Comparison of ENCODE assay signal across 25 cellular contexts in genomic region chr14:49886523-49886922, GRCh38. TPM values are rescaled to one million over a fixed set of nuclear protein-coding genes. Genes with fewer than 3 reads are reported as not detected.
DNase-seq lines count a peak whose midpoint lies in the region; ATAC-seq, FAIRE-seq and TF ChIP-seq lines count a peak whose summit lies in the region.
"Had no signal": no experiment of that assay in that cellular context is flagged by ENCODE, and none has a peak within 500 bp of the region (broad histone marks: within the 10 kb centered on the region; RNA-seq: fewer than 3 reads in every experiment).

No MANE protein-coding gene starts in this region.

- WGBS in GM12878 (ENCODE audit: insufficient coverage, insufficient replicate concordance, low lambda C conversion rate, missing lambda C conversion rate), result 0% methylated on average over 12 of the region's 12 CpGs

- H3K27me3 ChIP-seq in OCI-LY3 (ENCODE audit: low read depth, low read length), result no peaks in the 10 kb centered on the region
- no peaks in the 10 kb centered on the region for H3K27me3 ChIP-seq in GM12878 (replicated peaks in 1 of 2; ENCODE audit: control insufficient read depth in 2 of 2, insufficient read depth in 2 of 2, low read length in 1 of 2)
- H3K27me3 ChIP-seq: adrenal gland, breast epithelium, left lung had no signal

- no peak for FAIRE-seq in GM12878 (lab: Jason Lieb, UNC)
- no peak for FAIRE-seq in RCC 7860 (lab: Jason Lieb, UNC)

- intact Hi-C loops in GM12878 (cut with micrococcal nuclease; ENCODE audit: unreplicated experiment), result no loop called here

- H3K9ac ChIP-seq in OCI-LY3 (ENCODE audit: low read length), result peak overlapping the region; percentile 4; the same call in 1 of the 2 replicates
- H3K9ac ChIP-seq in GM12878 (ENCODE audit: control insufficient read depth, insufficient read depth, low read length), result no peak overlapping the region

- SMC1A ChIA-PET in GM12878 (lab: Charles Lee; ENCODE audit: uncharacterized antibody, unreplicated experiment), result interaction anchor here (0.8 to 1.6 kb wide), 2 partner anchors 25 to 66 kb away, joined by 4 read pairs; no protein-coding TSS in a partner anchor

- H3K9me3 Mint-ChIP-seq in stimulated activated naive CD8-positive, alpha-beta T cell treated with anti-CD3 and anti-CD28 coated beads, Interleukin-15, Interleukin-2, amounts not matched to agents 100 ng/mL and 50 ng/mL, for 24 hours, result no peaks in the 10 kb centered on the region
- no peaks in the 10 kb centered on the region for H3K9me3 Mint-ChIP-seq in stimulated activated naive CD8-positive, alpha-beta T cell treated with anti-CD3 and anti-CD28 coated beads, Interleukin-15, amount 100 ng/mL, for 72 hours
- H3K9me3 Mint-ChIP-seq: HFFc6, type B pancreatic cell had no signal

- no peak for TF ChIP-seq EP300 in GM12878 (IDR thresholded peaks at IDR 0.05; ENCODE audit: borderline replicate concordance in 1 of 2, control insufficient read depth in 1 of 2, low read depth in 2 of 2, low read length in 2 of 2)

- H3K27ac Mint-ChIP-seq in stimulated activated naive CD8-positive, alpha-beta T cell treated with anti-CD3 and anti-CD28 coated beads, Interleukin-15, Interleukin-2, amounts not matched to agents 100 ng/mL and 50 ng/mL, for 24 hours, result peak overlapping the region; percentile 40
- H3K27ac Mint-ChIP-seq in stimulated activated naive CD8-positive, alpha-beta T cell treated with anti-CD3 and anti-CD28 coated beads, Interleukin-15, amount 100 ng/mL, for 72 hours, result peak overlapping the region in 1 of 2 donors; percentile 5
- H3K27ac Mint-ChIP-seq: HFFc6, type B pancreatic cell had no signal

- peaks cover 3% of the 10 kb centered on the region; the same call in 1 of the 2 replicates for H3K79me2 ChIP-seq in OCI-LY3 (ENCODE audit: low read length)
- no peaks in the 10 kb centered on the region; the same call in none of the 2 replicates for H3K79me2 ChIP-seq in GM12878 (ENCODE audit: control insufficient read depth, insufficient read depth, low read length)

- H3K9me3 ChIP-seq in OCI-LY3 (ENCODE audit: insufficient read depth, low read length), result no peaks in the 10 kb centered on the region
- no peaks in the 10 kb centered on the region for H3K9me3 ChIP-seq in GM12878 (replicated peaks; ENCODE audit: control insufficient read depth, insufficient read depth, low read length)
- H3K9me3 ChIP-seq: adrenal gland, breast epithelium, left lung, prostate gland had no signal

- no peaks in the 10 kb centered on the region for H4K20me1 ChIP-seq in OCI-LY3 (ENCODE audit: insufficient read depth, low read length)
- no peaks in the 10 kb centered on the region for H4K20me1 ChIP-seq in GM12878 (ENCODE audit: control insufficient read depth, insufficient read depth)

- RAD21 ChIA-PET in GM12878 (lab: Charles Lee; ENCODE audit: unreplicated experiment), result interaction anchor here (1.2 kb wide), 1 partner anchor 18 kb away, joined by 4 read pairs; no protein-coding TSS in a partner anchor

- no peak overlapping the region for H3K4me3 Mint-ChIP-seq in stimulated activated naive CD8-positive, alpha-beta T cell treated with anti-CD3 and anti-CD28 coated beads, Interleukin-15, Interleukin-2, amounts not matched to agents 100 ng/mL and 50 ng/mL, for 24 hours
- peak overlapping the region; percentile 29 to 44 for H3K4me3 Mint-ChIP-seq in stimulated activated naive CD8-positive, alpha-beta T cell treated with anti-CD3 and anti-CD28 coated beads, Interleukin-15, amount 100 ng/mL, for 72 hours
- H3K4me3 Mint-ChIP-seq: HFFc6, type B pancreatic cell had no signal

- H3K4me2 ChIP-seq in OCI-LY3 (ENCODE audit: low read length) (peak overlapping the region; percentile 40), GM12878 (ENCODE audit: control insufficient read depth, insufficient read depth) (no peak overlapping the region)

- ATAC-seq in stimulated activated naive CD8-positive, alpha-beta T cell treated with anti-CD3 and anti-CD28 coated beads, Interleukin-15, Interleukin-2, amounts not matched to agents 100 U/mL and 50 U/mL, for 24 hours, result no peak
- ATAC-seq in GM12878 (peak; percentile 35), HG02763 (IDR thresholded peaks at IDR 0.05; ENCODE audit: unreplicated experiment) (no peak)
- ATAC-seq in stimulated activated naive CD8-positive, alpha-beta T cell treated with anti-CD3 and anti-CD28 coated beads, Interleukin-15, amount 100 ng/mL, for 72 hours, result peak; percentile 33
- ATAC-seq: left lung had no signal

- POLR2A ChIA-PET in GM12878 (lab: Charles Lee), result no interaction called here

- H3K36me3 Mint-ChIP-seq in stimulated activated naive CD8-positive, alpha-beta T cell treated with anti-CD3 and anti-CD28 coated beads, Interleukin-15, Interleukin-2, amounts not matched to agents 100 ng/mL and 50 ng/mL, for 24 hours (ENCODE audit: low read depth), result peaks cover under 1% of the 10 kb centered on the region
- H3K36me3 Mint-ChIP-seq: type B pancreatic cell had no signal

- peak overlapping the region; percentile 26 for H3K4me3 ChIP-seq in OCI-LY3 (ENCODE audit: low read length)
- no peak overlapping the region for H3K4me3 ChIP-seq in GM12878
- H3K4me3 ChIP-seq: adrenal gland, breast epithelium, left lung, prostate gland had no signal

- BruUV-seq in GM12878 (replicated peaks; lab: Mats Ljungman, UMichigan), result no TSS peak

- H3K4me1 ChIP-seq in OCI-LY3 (ENCODE audit: low read length) (peaks cover 12% of the 10 kb centered on the region), GM12878 (ENCODE audit: control insufficient read depth, insufficient read depth, low read length) (peaks cover 5% of the 10 kb centered on the region)
- H3K4me1 ChIP-seq: breast epithelium had no signal

- TF ChIP-seq RAD21 in GM12878 (IDR thresholded peaks at IDR 0.05; ENCODE audit: insufficient read depth, low read depth, low read length), result no peak

- no peaks in the 10 kb centered on the region for H3K27me3 Mint-ChIP-seq in stimulated activated naive CD8-positive, alpha-beta T cell treated with anti-CD3 and anti-CD28 coated beads, Interleukin-15, Interleukin-2, amounts not matched to agents 100 ng/mL and 50 ng/mL, for 24 hours
- no peaks in the 10 kb centered on the region for H3K27me3 Mint-ChIP-seq in stimulated activated naive CD8-positive, alpha-beta T cell treated with anti-CD3 and anti-CD28 coated beads, Interleukin-15, amount 100 ng/mL, for 72 hours
- H3K27me3 Mint-ChIP-seq: type B pancreatic cell had no signal

- CTCF ChIA-PET in GM12878 (lab: Yijun Ruan, JAX), result no interaction called here

- H3K36me3 ChIP-seq in OCI-LY3 (replicated peaks; ENCODE audit: low read depth, low read length) (no peaks in the 10 kb centered on the region), GM12878 (ENCODE audit: control insufficient read depth in 2 of 2, insufficient read depth in 2 of 2, low read length in 1 of 2) (no peaks in the 10 kb centered on the region)
- H3K36me3 ChIP-seq: adrenal gland, breast epithelium, left lung, prostate gland had no signal

- no peak overlapping the region for H3K27ac ChIP-seq in OCI-LY3 (ENCODE audit: low read length)
- no peak overlapping the region for H3K27ac ChIP-seq in GM12878 (ENCODE audit: control insufficient read depth, insufficient read depth)
- H3K27ac ChIP-seq: adrenal gland, breast epithelium, HL-60, left lung had no signal

- in situ Hi-C loops in GM12878 (cut with MboI), result no loop called here

- TF ChIP-seq CTCF in OCI-LY3 (IDR thresholded peaks at IDR 0.05; ENCODE audit: low read depth, low read length) (no peak), GM12878 (IDR thresholded peaks at IDR 0.05 in 2 of 3, conservative IDR thresholded peaks at IDR 0.05 in 1 of 3; ENCODE audit: control insufficient read depth in 2 of 3, extremely low read depth in 1 of 3, insufficient read depth in 1 of 3, low read depth in 3 of 3, low read length in 3 of 3) (no peak)

- TF ChIP-seq POLR2A in GM12878 (IDR thresholded peaks at IDR 0.05; ENCODE audit: low read depth, low read length), result no peak

- peaks cover 18% of the 10 kb centered on the region for H3K4me1 Mint-ChIP-seq in stimulated activated naive CD8-positive, alpha-beta T cell treated with anti-CD3 and anti-CD28 coated beads, Interleukin-15, Interleukin-2, amounts not matched to agents 100 ng/mL and 50 ng/mL, for 24 hours (ENCODE audit: low read depth)
- peaks cover 23% of the 10 kb centered on the region for H3K4me1 Mint-ChIP-seq in stimulated activated naive CD8-positive, alpha-beta T cell treated with anti-CD3 and anti-CD28 coated beads, Interleukin-15, amount 100 ng/mL, for 72 hours

- DNase-seq in stimulated activated naive CD8-positive, alpha-beta T cell treated with anti-CD3 and anti-CD28 coated beads, Interleukin-15, Interleukin-2, amounts not matched to agents 100 U/mL and 50 U/mL, for 24 hours, result no peak
- DNase-seq in GM12878 (ENCODE audit: low read depth, low spot score) (no peak), RCC 7860 (ENCODE audit: low spot score) (no peak), DMS79 (lab: John Stamatoyannopoulos, UW) (no peak)
- no peak for DNase-seq in stimulated activated naive CD8-positive, alpha-beta T cell treated with anti-CD3 and anti-CD28 coated beads, Interleukin-15, amount 100 ng/mL, for 72 hours
- DNase-seq: adrenal gland; cortex of kidney; DND-41; head of caudate nucleus; HFFc6; left lung; midbrain; NCI-H1436; NCI-H2171 treated with DMSO at 0.1 percent for 48 hours; NCI-H526; OCI-M1; Right ventricle myocardium superior; stimulated activated CD4-positive, alpha-beta T cell treated with anti-CD3 and anti-CD28 coated beads, Interleukin-1b, Interleukin-23, amount 100 ng/mL, for 48 hours had no signal

- peak overlapping the region; percentile 74 for H2AFZ ChIP-seq in OCI-LY3 (ENCODE audit: low read depth, low read length)
- H2AFZ ChIP-seq in GM12878 (ENCODE audit: control insufficient read depth, low read depth, low read length), result no peak overlapping the region

RNA-seq across cellular contexts. Expression of gene ARF6, which starts 6.4 kb away (rescaled TPM):
- 27.7 and 30.1 TPM in 2 replicates for total RNA-seq in GM12878 (2013; cell fraction: nucleolus; rRNA removed)
- 64.5 and 66.1 TPM in 2 replicates for total RNA-seq in GM12878 (2014; rRNA removed)
- 49.8 and 50.0 TPM in 2 replicates for total RNA-seq in GM12878 (2014; rRNA removed; fragmentation: Illumina TruSeq; extraction: Trizol)
- 91.3 and 94.2 TPM in 2 replicates for total RNA-seq in GM12878 (2021)
- polyA plus RNA-seq in GM12878 (2011; ENCODE audit: low read depth), result 27.1 TPM
- 47.8 and 52.2 TPM in 2 replicates for polyA plus RNA-seq in GM12878 (2011; rRNA removed)
- polyA plus RNA-seq in GM12878 (2011; cell fraction: cytosol; rRNA removed), result 32.4 and 36.0 TPM in 2 replicates
- 27.7 and 42.9 TPM in 2 replicates for polyA plus RNA-seq in GM12878 (2011; cell fraction: nucleus; rRNA removed)
- polyA plus RNA-seq in GM12878 (2012), result 57.0 and 69.3 TPM in 2 replicates
- polyA plus RNA-seq in GM12878 (2014; fragmentation: Illumina TruSeq; extraction: Trizol), result 74.8 and 82.5 TPM in 2 replicates
- polyA plus RNA-seq in GM12878 (2014; fragmentation: Nextera tagmentation; extraction: Ambion mirVana), result 10 to 100 TPM; 46.8 to 86.6 TPM
- polyA plus RNA-seq in GM12878 (2014; rRNA removed), result 69.1 and 73.0 TPM in 2 replicates
- 100 to 1,000 TPM; 125 to 128 TPM for polyA plus RNA-seq in GM12878 (2016; fragmentation: Nextera tagmentation; extraction: Ambion mirVana)
- polyA minus RNA-seq in GM12878 (2011; rRNA and poly(A)+ RNA removed), result 35.5 and 38.3 TPM in 2 replicates
- 16.7 and 23.6 TPM in 2 replicates for polyA minus RNA-seq in GM12878 (2011; cell fraction: cytosol; rRNA and poly(A)+ RNA removed)
- 20.7 and 36.2 TPM in 2 replicates for polyA minus RNA-seq in GM12878 (2011; cell fraction: nucleus; rRNA and poly(A)+ RNA removed)

RNA-seq across cellular contexts. Expression of gene NEMF, which starts 33.9 kb away (rescaled TPM):
- total RNA-seq in GM12878 (2013; cell fraction: nucleolus; rRNA removed), result 415 and 438 TPM in 2 replicates
- 46.7 and 58.0 TPM in 2 replicates for total RNA-seq in GM12878 (2014; rRNA removed)
- 80.1 and 87.2 TPM in 2 replicates for total RNA-seq in GM12878 (2014; rRNA removed; fragmentation: Illumina TruSeq; extraction: Trizol)
- total RNA-seq in GM12878 (2021), result 47.7 and 49.4 TPM in 2 replicates
- polyA plus RNA-seq in GM12878 (2011; ENCODE audit: low read depth), result 15.2 TPM
- polyA plus RNA-seq in GM12878 (2011; rRNA removed), result 60.2 and 86.4 TPM in 2 replicates
- polyA plus RNA-seq in GM12878 (2011; cell fraction: cytosol; rRNA removed), result 12.5 and 20.0 TPM in 2 replicates
- polyA plus RNA-seq in GM12878 (2011; cell fraction: nucleus; rRNA removed), result 81.1 and 95.0 TPM in 2 replicates
- polyA plus RNA-seq in GM12878 (2012), result 33.0 and 33.7 TPM in 2 replicates
- 73.9 and 93.3 TPM in 2 replicates for polyA plus RNA-seq in GM12878 (2014; fragmentation: Illumina TruSeq; extraction: Trizol)
- polyA plus RNA-seq in GM12878 (2014; fragmentation: Nextera tagmentation; extraction: Ambion mirVana), result 10 to 100 TPM; 36.8 to 62.6 TPM
- polyA plus RNA-seq in GM12878 (2014; rRNA removed), result 28.6 and 31.5 TPM in 2 replicates
- 10 to 100 TPM; 62.0 to 72.5 TPM for polyA plus RNA-seq in GM12878 (2016; fragmentation: Nextera tagmentation; extraction: Ambion mirVana)
- polyA minus RNA-seq in GM12878 (2011; rRNA and poly(A)+ RNA removed), result 76.8 and 95.8 TPM in 2 replicates
- 18.6 and 21.8 TPM in 2 replicates for polyA minus RNA-seq in GM12878 (2011; cell fraction: cytosol; rRNA and poly(A)+ RNA removed)
- polyA minus RNA-seq in GM12878 (2011; cell fraction: nucleus; rRNA and poly(A)+ RNA removed), result 72.4 and 134 TPM in 2 replicates

Comparison
In these comparisons a context has a peak if more than half of its experiments do, and no peak if none do; other contexts are left out.
1. ATAC-seq: peak in GM12878 (single experiment) and stimulated activated naive CD8-positive, alpha-beta T cell treated with anti-CD3 and anti-CD28 coated beads, Interleukin-15, amount 100 ng/mL, for 72 hours (single experiment); none in stimulated activated naive CD8-positive, alpha-beta T cell treated with anti-CD3 and anti-CD28 coated beads, Interleukin-15, Interleukin-2, amounts not matched to agents 100 U/mL and 50 U/mL, for 24 hours (single experiment) and HG02763 (single experiment).